8 cellular contexts compared by ENCODE assay signal in genomic region chr11:45355706-45356041, GRCh38.
DNase-seq lines count a peak whose midpoint lies in the region; ATAC-seq and TF ChIP-seq lines count a peak whose summit lies in the region.

No MANE protein-coding gene starts in this region.

- H3K4me1 Mint-ChIP-seq in T-cell (peaks cover 19 to 27% (median 24%) of the 10 kb centered on the region in 3 donors), glutamatergic neuron (ENCODE audit: low read depth, unreplicated experiment) (peaks cover 5% of the 10 kb centered on the region)

- H3K36me3 Mint-ChIP-seq in T-cell (no peaks in the 10 kb centered on the region), glutamatergic neuron (ENCODE audit: unreplicated experiment) (no peaks in the 10 kb centered on the region)

- POLR2A ChIA-PET in T-cell (lab: Charles Lee), result no interaction called here

- H3K4me3 Mint-ChIP-seq in T-cell, result peak overlapping the region; percentile 75 to 79 (median 77)
- peak overlapping the region; percentile 87 for H3K4me3 Mint-ChIP-seq in glutamatergic neuron (ENCODE audit: unreplicated experiment)

- ATAC-seq in T-cell (replicated peaks in 1 of 4) (peak in 2 of 4 experiments; percentile 8 to 19), GM19328 (IDR thresholded peaks at IDR 0.05; ENCODE audit: unreplicated experiment) (no peak), HG03342 (IDR thresholded peaks at IDR 0.05; ENCODE audit: unreplicated experiment) (no peak), HG02759 (IDR thresholded peaks at IDR 0.05; ENCODE audit: unreplicated experiment) (no peak)

- DNase-seq in GM12865 (ENCODE audit: low read depth), result no peak
- DNase-seq in T-cell, result peak in 1 of 34 experiments; percentile 10
- DNase-seq in glutamatergic neuron, result no peak
- DNase-seq in retinal pigment epithelial cell (ENCODE audit: low read depth), result no peak
- DNase-seq in HuH-7.5 (ENCODE audit: low spot score), result no peak

- H3K9me3 Mint-ChIP-seq in T-cell (no peaks in the 10 kb centered on the region), glutamatergic neuron (ENCODE audit: unreplicated experiment) (no peaks in the 10 kb centered on the region)

- H3K27ac Mint-ChIP-seq in T-cell (peak overlapping the region; percentile 80 to 88), glutamatergic neuron (ENCODE audit: unreplicated experiment) (no peak overlapping the region)

- peaks cover 8 to 10% of the 10 kb centered on the region in 2 donors for H3K27me3 Mint-ChIP-seq in T-cell
- H3K27me3 Mint-ChIP-seq in glutamatergic neuron (ENCODE audit: unreplicated experiment), result peaks cover 5% of the 10 kb centered on the region

- TF ChIP-seq CTCF in GM12865 (IDR thresholded peaks at IDR 0.05; ENCODE audit: insufficient read depth, low read depth, low read length, missing control alignments), result no peak
- TF ChIP-seq CTCF in glutamatergic neuron (IDR thresholded peaks at IDR 0.05; ENCODE audit: partially characterized antibody, unreplicated experiment), result no peak
- no peak for TF ChIP-seq CTCF in retinal pigment epithelial cell (conservative IDR thresholded peaks at IDR 0.05; ENCODE audit: low read depth, low read length)

- H3K4me3 ChIP-seq in GM12865 (ENCODE audit: low read depth, low read length) (peak overlapping the region; percentile 56), retinal pigment epithelial cell (ENCODE audit: low read length) (peak overlapping the region; percentile 51)

- CTCF ChIA-PET in T-cell (lab: Charles Lee), result interaction anchor here in 1 of 2 donors (0.6 kb wide), 1 partner anchor 17 kb away, joined by 3 read pairs; no protein-coding TSS in a partner anchor
